ENCODE assay signal across 11 cellular contexts in genomic region chrX:20056704-20057103, GRCh38.
A peak's percentile ranks its signal among the peaks of the same experiment; 100 is the strongest.
DNase-seq lines count a peak whose midpoint lies in the region; ATAC-seq, FAIRE-seq and TF ChIP-seq lines count a peak whose summit lies in the region.
"Had no signal": no experiment of that assay in that cellular context is flagged by ENCODE, and none has a peak within 500 bp of the region (broad histone marks: within the 10 kb centered on the region; RNA-seq: fewer than 3 reads in every experiment).

No MANE protein-coding gene starts in this region.

- no peak overlapping the region for H3K27ac ChIP-seq in gastroesophageal sphincter
- H3K27ac ChIP-seq: cardiac muscle cell, neutrophil had no signal

- peak; percentile 78 for DNase-seq in RCC 7860 (ENCODE audit: low spot score)
- DNase-seq in kidney tubule cell (ENCODE audit: low spot score): peak; percentile 78
- no peak for DNase-seq in KG1 (lab: John Stamatoyannopoulos, UW)
- DNase-seq in NCI-H524 treated with DMSO at 0.1 percent for 48 hours (lab: John Stamatoyannopoulos, UW): no peak
- DNase-seq in NCI-H1930 (lab: John Stamatoyannopoulos, UW): no peak
- DNase-seq: left cardiac atrium had no signal

- H3K9me3 ChIP-seq in gastroesophageal sphincter: no peaks in the 10 kb centered on the region
- H3K9me3 ChIP-seq: neutrophil had no signal

- 0 to 10% methylated on average over 1 to 3 of the region's 11 CpGs for WGBS in gastroesophageal sphincter (ENCODE audit: low coverage in 1 of 2), 2 donors

- no peak for TF ChIP-seq POLR2A in gastroesophageal sphincter (IDR thresholded peaks at IDR 0.05)

- no peaks in the 10 kb centered on the region for H3K27me3 ChIP-seq in gastroesophageal sphincter
- H3K27me3 ChIP-seq: cardiac muscle cell, neutrophil had no signal

- TF ChIP-seq CTCF in gastroesophageal sphincter (IDR thresholded peaks at IDR 0.05): no peak

- H3K4me1 ChIP-seq in gastroesophageal sphincter: no peaks in the 10 kb centered on the region

- TF ChIP-seq EP300 in gastroesophageal sphincter (IDR thresholded peaks at IDR 0.05): no peak

- H3K4me3 ChIP-seq in gastroesophageal sphincter: no peak overlapping the region
- H3K4me3 ChIP-seq: cardiac muscle cell had no signal

- FAIRE-seq in RCC 7860 (lab: Jason Lieb, UNC): peak; percentile 97

- H3K36me3 ChIP-seq in gastroesophageal sphincter: no peaks in the 10 kb centered on the region
- H3K36me3 ChIP-seq: cardiac muscle cell, neutrophil had no signal

- ATAC-seq in GM18861 (IDR thresholded peaks at IDR 0.05; ENCODE audit: unreplicated experiment) (peak; percentile 52), HG03196 (IDR thresholded peaks at IDR 0.05; ENCODE audit: unreplicated experiment) (peak; percentile 57), gastroesophageal sphincter (no peak)
- ATAC-seq: left cardiac atrium had no signal

Comparison
In these comparisons a context has a peak if more than half of its experiments do, and no peak if none do; other contexts are left out.
1. DNase-seq: peak in RCC 7860 (single experiment) and kidney tubule cell (single experiment); none in KG1 (single experiment), NCI-H524 treated with DMSO at 0.1 percent for 48 hours (single experiment) and NCI-H1930 (0 of 2).